In genomic region chr9:87670572-87671264, GRCh38 we compare ENCODE assay signal across 1 cellular context.
TF ChIP-seq lines count a peak whose summit lies in the region.

No MANE protein-coding gene starts in this region.

TF ChIP-seq in IMR-90, 13 proteins besides CTCF, POLR2A, EP300 and RAD21 (continued from another document):
- TF ChIP-seq MXI1 (IDR thresholded peaks at IDR 0.05; ENCODE audit: borderline replicate concordance, low read depth, low read length) = no peak
- TF ChIP-seq CEBPB (IDR thresholded peaks at IDR 0.05; ENCODE audit: low read depth, low read length) = no peak
- no peak for TF ChIP-seq FOS (IDR thresholded peaks at IDR 0.05; ENCODE audit: low read depth, low read length)
- TF ChIP-seq, protein P1, sequence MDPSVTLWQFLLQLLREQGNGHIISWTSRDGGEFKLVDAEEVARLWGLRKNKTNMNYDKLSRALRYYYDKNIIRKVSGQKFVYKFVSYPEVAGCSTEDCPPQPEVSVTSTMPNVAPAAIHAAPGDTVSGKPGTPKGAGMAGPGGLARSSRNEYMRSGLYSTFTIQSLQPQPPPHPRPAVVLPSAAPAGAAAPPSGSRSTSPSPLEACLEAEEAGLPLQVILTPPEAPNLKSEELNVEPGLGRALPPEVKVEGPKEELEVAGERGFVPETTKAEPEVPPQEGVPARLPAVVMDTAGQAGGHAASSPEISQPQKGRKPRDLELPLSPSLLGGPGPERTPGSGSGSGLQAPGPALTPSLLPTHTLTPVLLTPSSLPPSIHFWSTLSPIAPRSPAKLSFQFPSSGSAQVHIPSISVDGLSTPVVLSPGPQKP (IDR thresholded peaks at IDR 0.05; ENCODE audit: borderline replicate concordance, low read depth, low read length) = no peak
- no peak for TF ChIP-seq BHLHE40 (IDR thresholded peaks at IDR 0.05; ENCODE audit: low read depth, low read length)
